In the genomic region with DNA sequence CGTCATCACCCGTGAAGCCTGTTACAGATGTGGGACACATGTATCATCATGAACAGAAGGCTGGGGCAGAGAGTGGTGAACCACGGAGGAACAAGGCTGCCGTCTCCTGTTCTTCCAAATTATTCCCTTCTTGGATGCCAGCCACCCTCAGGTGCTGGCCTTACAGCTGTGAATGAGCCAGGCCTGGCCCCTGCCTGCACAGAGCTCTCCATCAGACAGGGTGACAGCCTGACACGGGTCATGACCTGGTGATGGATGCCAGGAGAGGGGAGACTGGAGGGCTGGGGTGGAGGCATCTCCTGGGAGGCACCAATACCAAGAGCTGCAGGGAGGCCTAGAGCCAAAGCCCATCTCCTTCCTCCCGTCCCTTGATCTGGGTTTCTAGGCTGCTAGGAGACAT, we compare ENCODE assay signal across 36 cellular contexts.
"Had no signal": no experiment of that assay in that cellular context is flagged by ENCODE, and none has a peak within 500 bp of the region (broad histone marks: within the 10 kb centered on the region; RNA-seq: fewer than 3 reads in every experiment).

No MANE protein-coding gene starts in this region.

- H3K9me3 ChIP-seq: adrenal gland, ascending aorta, breast epithelium had no signal

- H3K27me3 ChIP-seq: adrenal gland, ascending aorta had no signal

- H3K4me1 Mint-ChIP-seq: activated B cell treated with CpG ODN at 0.5 μM for 24 hours; activated naive CD4-positive, alpha-beta T cell treated with anti-CD3 and anti-CD28 coated beads, Interleukin-2, amount 50 U/mL, for 24 hours; activated naive CD8-positive, alpha-beta T cell treated with anti-CD3 and anti-CD28 coated beads for 36 hours; activated naive CD8-positive, alpha-beta T cell treated with anti-CD3 and anti-CD28 coated beads, Interleukin-2, amount 50 U/mL, for 24 hours; brain; central memory CD8-positive, alpha-beta T cell; endodermal cell; T-helper 17 cell had no signal

- H3K4me1 ChIP-seq: adrenal gland, ascending aorta, breast epithelium had no signal

- DNase-seq: activated B cell treated with CpG ODN at 0.5 μM for 24 hours; activated CD4-positive, alpha-beta T cell treated with anti-CD3 and anti-CD28 coated beads for 48 hours; activated CD4-positive, alpha-beta T cell treated with anti-CD3 and anti-CD28 coated beads, Interleukin-2, amount 50 U/mL, for 1 hour; activated CD4-positive, alpha-beta T cell treated with anti-CD3 and anti-CD28 coated beads, Interleukin-2, amount 50 U/mL, for 48 hours; activated CD8-positive, alpha-beta memory T cell treated with anti-CD3 and anti-CD28 coated beads for 24 hours; activated CD8-positive, alpha-beta memory T cell treated with anti-CD3 and anti-CD28 coated beads, Interleukin-2, amount 50 U/mL, for 4 hours; activated CD8-positive, alpha-beta T cell treated with anti-CD3 and anti-CD28 coated beads for 36 hours; activated effector memory CD4-positive, alpha-beta T cell treated with anti-CD3 and anti-CD28 coated beads, Interleukin-2, amount 50 U/mL, for 16 hours; activated naive CD4-positive, alpha-beta T cell treated with anti-CD3 and anti-CD28 coated beads for 36 hours; activated naive CD8-positive, alpha-beta T cell treated with anti-CD3 and anti-CD28 coated beads for 36 hours; activated naive CD8-positive, alpha-beta T cell treated with anti-CD3 and anti-CD28 coated beads, Interleukin-2, amount 50 U/mL, for 24 hours; activated T-cell treated with anti-CD3 and anti-CD28 coated beads, Interleukin-2, amount 50 U/mL, for 1 hour; activated T-cell treated with anti-CD3 and anti-CD28 coated beads, Interleukin-2, amount 50 U/mL, for 48 hours; adrenal gland; amygdala; dorsolateral prefrontal cortex; effector memory CD4-positive, alpha-beta T cell; endodermal cell; foreskin fibroblast; glutamatergic neuron; T-helper 1 cell; T-helper 17 cell; T1000; WERI-Rb-1 had no signal

- H3K27ac ChIP-seq: adrenal gland, ascending aorta, breast epithelium, coronary artery, dorsolateral prefrontal cortex, WERI-Rb-1 had no signal

- H3K4me3 ChIP-seq: adrenal gland, ascending aorta, breast epithelium, coronary artery, dorsolateral prefrontal cortex had no signal

- H3K36me3 ChIP-seq: adrenal gland, ascending aorta, breast epithelium, WERI-Rb-1 had no signal

- H3K27me3 Mint-ChIP-seq: activated naive CD4-positive, alpha-beta T cell treated with anti-CD3 and anti-CD28 coated beads, Interleukin-2, amount 50 U/mL, for 24 hours; activated naive CD8-positive, alpha-beta T cell treated with anti-CD3 and anti-CD28 coated beads, Interleukin-2, amount 50 U/mL, for 24 hours had no signal

- H3K36me3 Mint-ChIP-seq: activated naive CD4-positive, alpha-beta T cell treated with anti-CD3 and anti-CD28 coated beads, Interleukin-2, amount 50 U/mL, for 24 hours; activated naive CD8-positive, alpha-beta T cell treated with anti-CD3 and anti-CD28 coated beads for 36 hours; brain had no signal

- H3K9me3 Mint-ChIP-seq: activated B cell treated with CpG ODN at 0.5 μM for 24 hours; activated CD8-positive, alpha-beta T cell treated with anti-CD3 and anti-CD28 coated beads for 36 hours; activated naive CD4-positive, alpha-beta T cell treated with anti-CD3 and anti-CD28 coated beads, Interleukin-2, amount 50 U/mL, for 24 hours; activated naive CD8-positive, alpha-beta T cell treated with anti-CD3 and anti-CD28 coated beads for 36 hours; activated naive CD8-positive, alpha-beta T cell treated with anti-CD3 and anti-CD28 coated beads, Interleukin-2, amount 50 U/mL, for 24 hours; activated T-helper 1 cell treated with anti-CD3 and anti-CD28 coated beads, Interleukin-12 subunit alpha, Interleukin-12 subunit beta, Interleukin-2, Interleukin-4 antibody, amounts not matched to agents 30 ng/mL and 10 ng/mL and 1 ng/mL, durations not matched to agents 14 hours and 24 hours and 36 hours; activated T-helper 2 cell treated with anti-CD3 and anti-CD28 coated beads, Interferon-gamma antibody, Interleukin-2, Interleukin-4, amounts not matched to agents 10 μg/mL and 5 μg/mL and 100 μg/mL, durations not matched to agents 14 hours and 24 hours and 36 hours; central memory CD8-positive, alpha-beta T cell; dendritic cell treated with granulocyte-macrophage colony-stimulating factor and Interleukin-4, amounts not matched to agents 40 ng/mL and 50 ng/mL, for 4 days; endodermal cell; T-helper 2 cell treated with Interferon-gamma antibody and Interleukin-4, amounts not matched to agents 5 μg/mL and 100 μg/mL, for 36 hours had no signal

- ATAC-seq: activated CD4-positive, CD25-positive, alpha-beta regulatory T cell treated with anti-CD3 and anti-CD28 coated beads, Interleukin-2, amount 50 U/mL, for 24 hours; activated CD8-positive, alpha-beta T cell treated with anti-CD3 and anti-CD28 coated beads for 36 hours; activated naive CD8-positive, alpha-beta T cell treated with anti-CD3 and anti-CD28 coated beads, Interleukin-2, amount 50 U/mL, for 24 hours; esophagus mucosa; T-helper 17 cell had no signal

- H3K27ac Mint-ChIP-seq: activated B cell treated with CpG ODN at 0.5 μM for 24 hours; activated CD8-positive, alpha-beta T cell treated with anti-CD3 and anti-CD28 coated beads for 36 hours; activated naive CD4-positive, alpha-beta T cell treated with anti-CD3 and anti-CD28 coated beads for 36 hours; activated naive CD4-positive, alpha-beta T cell treated with anti-CD3 and anti-CD28 coated beads, Interleukin-2, amount 50 U/mL, for 24 hours; activated naive CD8-positive, alpha-beta T cell treated with anti-CD3 and anti-CD28 coated beads for 36 hours; activated naive CD8-positive, alpha-beta T cell treated with anti-CD3 and anti-CD28 coated beads, Interleukin-2, amount 50 U/mL, for 24 hours; activated T-helper 1 cell treated with anti-CD3 and anti-CD28 coated beads, Interleukin-12 subunit alpha, Interleukin-12 subunit beta, Interleukin-2, Interleukin-4 antibody, amounts not matched to agents 30 ng/mL and 10 ng/mL and 1 ng/mL, durations not matched to agents 14 hours and 24 hours and 36 hours; activated T-helper 2 cell treated with anti-CD3 and anti-CD28 coated beads, Interferon-gamma antibody, Interleukin-2, Interleukin-4, amounts not matched to agents 10 μg/mL and 5 μg/mL and 100 μg/mL, durations not matched to agents 14 hours and 24 hours and 36 hours; brain; dendritic cell treated with granulocyte-macrophage colony-stimulating factor and Interleukin-4, amounts not matched to agents 40 ng/mL and 50 ng/mL, for 4 days; endodermal cell; T-helper 17 cell; T-helper 2 cell treated with Interferon-gamma antibody and Interleukin-4, amounts not matched to agents 5 μg/mL and 100 μg/mL, for 36 hours had no signal

- H3K4me3 Mint-ChIP-seq: activated B cell treated with CpG ODN at 0.5 μM for 24 hours; activated CD8-positive, alpha-beta T cell treated with anti-CD3 and anti-CD28 coated beads for 36 hours; activated naive CD4-positive, alpha-beta T cell treated with anti-CD3 and anti-CD28 coated beads for 36 hours; activated naive CD4-positive, alpha-beta T cell treated with anti-CD3 and anti-CD28 coated beads, Interleukin-2, amount 50 U/mL, for 24 hours; activated naive CD8-positive, alpha-beta T cell treated with anti-CD3 and anti-CD28 coated beads for 36 hours; activated naive CD8-positive, alpha-beta T cell treated with anti-CD3 and anti-CD28 coated beads, Interleukin-2, amount 50 U/mL, for 24 hours; activated T-helper 1 cell treated with anti-CD3 and anti-CD28 coated beads, Interleukin-12 subunit alpha, Interleukin-12 subunit beta, Interleukin-2, Interleukin-4 antibody, amounts not matched to agents 30 ng/mL and 10 ng/mL and 1 ng/mL, durations not matched to agents 14 hours and 24 hours and 36 hours; brain; central memory CD8-positive, alpha-beta T cell; dendritic cell treated with granulocyte-macrophage colony-stimulating factor and Interleukin-4, amounts not matched to agents 40 ng/mL and 50 ng/mL, for 4 days; endodermal cell; T-helper 17 cell; T-helper 2 cell treated with Interferon-gamma antibody and Interleukin-4, amounts not matched to agents 5 μg/mL and 100 μg/mL, for 36 hours had no signal
